Comparison of ENCODE assay signal across 8 cellular contexts in genomic region chr7:2680792-2681490, GRCh38. TPM values are rescaled to one million over a fixed set of nuclear protein-coding genes. Genes with fewer than 3 reads are reported as not detected.
DNase-seq lines count a peak whose midpoint lies in the region; ATAC-seq and TF ChIP-seq lines count a peak whose summit lies in the region.

No MANE protein-coding gene starts in this region.

- TF ChIP-seq CTCF in psoas muscle (IDR thresholded peaks at IDR 0.05): peak; percentile 72

- intact Hi-C loops in left ventricle myocardium superior (cut with micrococcal nuclease): loop anchor here (10.0 kb wide), 1 partner anchor 226 kb away; no protein-coding TSS in a partner anchor
- intact Hi-C loops in psoas muscle (cut with DNase I): loop anchor here (2.0 to 5.0 kb wide), 4 partner anchors 114 to 230 kb away; partner anchors contain the start of gene GRIFIN (in 1 of the 2)

- no peaks in the 10 kb centered on the region for H3K9me3 ChIP-seq in psoas muscle

- H3K4me3 ChIP-seq in psoas muscle: no peak overlapping the region

- no peaks in the 10 kb centered on the region for H3K4me1 ChIP-seq in psoas muscle

- peaks cover 0 to 45% (median 5%) of the 10 kb centered on the region in 3 donors for H3K27me3 ChIP-seq in psoas muscle (ENCODE audit: insufficient read depth in 3 of 3, low read length in 2 of 3)

- ATAC-seq in left ventricle myocardium superior: peak; percentile 90
- peak; percentile 87 to 97 (median 90) for ATAC-seq in psoas muscle
- no peak for ATAC-seq in HG03469 (IDR thresholded peaks at IDR 0.05; ENCODE audit: unreplicated experiment)
- no peak for ATAC-seq in GM21360 (IDR thresholded peaks at IDR 0.05; ENCODE audit: unreplicated experiment)

- DNase-seq in DMS53 (lab: John Stamatoyannopoulos, UW) (peak; percentile 89), HuH-7.5 (ENCODE audit: low spot score) (peak; percentile 98), SK-N-DZ (ENCODE audit: low spot score) (peak; percentile 66), amniotic stem cell (lab: John Stamatoyannopoulos, UW) (peak; percentile 20), left ventricle myocardium superior (peak; percentile 90), psoas muscle (peak; percentile 89 to 91)

- 33 to 35% (median 34%) methylated on average over 21 to 27 of the region's 27 CpGs for whole genome bisulfite sequencing in psoas muscle, 3 donors

- H3K36me3 ChIP-seq in psoas muscle (ENCODE audit: insufficient read depth in 1 of 2, low read depth in 1 of 2): no peaks in the 10 kb centered on the region

- no peak overlapping the region for H3K27ac ChIP-seq in psoas muscle

RNA-seq across cellular contexts. Expression of gene AMZ1, which starts 7.1 kb away (rescaled TPM):
- 0.05 and 0.06 TPM in 2 replicates for polyA plus RNA-seq in SK-N-DZ (2014; cell fraction: cytosol; rRNA removed)
- polyA plus RNA-seq in SK-N-DZ (2014; cell fraction: nucleus; rRNA removed): 0.29 TPM in 1 of 2 replicates, not detected in the other
- total RNA-seq in left ventricle myocardium superior (0.05 TPM), psoas muscle (not detected)
- polyA plus RNA-seq in psoas muscle: under 1 TPM in 1 of 3 donors, not detected in 2; 0.03 TPM

RNA-seq across cellular contexts. Expression of gene TTYH3, which starts 49.2 kb away (rescaled TPM):
- 29.1 and 30.3 TPM in 2 replicates for polyA plus RNA-seq in SK-N-DZ (2014; cell fraction: cytosol; rRNA removed)
- polyA plus RNA-seq in SK-N-DZ (2014; cell fraction: nucleus; rRNA removed): 37.3 and 64.0 TPM in 2 replicates
- total RNA-seq in left ventricle myocardium superior (10.5 TPM), psoas muscle (10 to 100 TPM in 1 of 4 donors, 1 to 10 TPM in 3; 6.5 to 11.3 (median 7.1) TPM)
- 1 to 10 TPM; 1.3 to 2.4 (median 1.9) TPM for polyA plus RNA-seq in psoas muscle

Comparison
In these comparisons a context has a peak if more than half of its experiments do, and no peak if none do; other contexts are left out.
1. DNase-seq: peak in every context shown above with its lines; median percentile 98 in HuH-7.5; 90 in left ventricle myocardium superior; 90 in psoas muscle; 89 in DMS53; 66 in SK-N-DZ; 20 in amniotic stem cell.
2. ATAC-seq: peak in left ventricle myocardium superior (single experiment) and psoas muscle (4 of 4); none in HG03469 (single experiment) and GM21360 (single experiment).